Comparison of ENCODE assay signal across 24 cellular contexts in genomic region chr14:66619952-66620351, GRCh38.
"Had no signal": no experiment of that assay in that cellular context is flagged by ENCODE, and none has a peak within 500 bp of the region (broad histone marks: within the 10 kb centered on the region; RNA-seq: fewer than 3 reads in every experiment).

No MANE protein-coding gene starts in this region.

- H3K27me3 Mint-ChIP-seq: activated B cell treated with CpG ODN at 0.5 μM for 24 hours; activated CD4-positive, alpha-beta memory T cell treated with anti-CD3 and anti-CD28 coated beads, Interleukin-2, amount 10 ng/mL, durations not matched to agents 7 days and 5 days; activated CD4-positive, alpha-beta T cell treated with anti-CD3 and anti-CD28 coated beads, Interleukin-2, amount 10 ng/mL, durations not matched to agents 24 days and 14 days; activated naive CD8-positive, alpha-beta T cell; activated T-helper 17 cell treated with anti-CD3 and anti-CD28 coated beads, Interleukin-2, amount 50 U/mL, for 72 hours; T-cell had no signal

- FAIRE-seq: TTC549 had no signal

- H3K4me3 ChIP-seq: cardiac muscle cell, SK-N-MC had no signal

- H3K27me3 ChIP-seq: brain microvascular endothelial cell, cardiac muscle cell had no signal

- ATAC-seq: activated T-helper 17 cell treated with anti-CD3 and anti-CD28 coated beads, Interleukin-2, amount 50 U/mL, for 72 hours; T-cell had no signal

- H3K4me3 Mint-ChIP-seq: activated B cell treated with CpG ODN at 0.5 μM for 24 hours; activated CD4-positive, alpha-beta memory T cell treated with anti-CD3 and anti-CD28 coated beads, Interleukin-2, amount 10 ng/mL, durations not matched to agents 7 days and 5 days; activated CD4-positive, alpha-beta T cell treated with anti-CD3 and anti-CD28 coated beads, Interleukin-2, amount 10 ng/mL, durations not matched to agents 24 days and 14 days; activated naive CD4-positive, alpha-beta T cell treated with anti-CD3 and anti-CD28 coated beads for 36 hours; activated naive CD8-positive, alpha-beta T cell; activated T-helper 17 cell treated with anti-CD3 and anti-CD28 coated beads, Interleukin-2, amount 50 U/mL, for 72 hours; T-cell had no signal

- H3K4me1 Mint-ChIP-seq: activated B cell treated with CpG ODN at 0.5 μM for 24 hours; activated CD4-positive, alpha-beta memory T cell treated with anti-CD3 and anti-CD28 coated beads, Interleukin-2, amount 10 ng/mL, durations not matched to agents 7 days and 5 days; activated CD4-positive, alpha-beta T cell treated with anti-CD3 and anti-CD28 coated beads, Interleukin-2, amount 10 ng/mL, durations not matched to agents 24 days and 14 days had no signal

- DNase-seq: activated B cell treated with CpG ODN at 0.5 μM for 24 hours; activated CD4-positive, alpha-beta memory T cell treated with anti-CD3 and anti-CD28 coated beads, Interleukin-2, amount 10 ng/mL, durations not matched to agents 7 days and 5 days; activated CD4-positive, alpha-beta T cell treated with anti-CD3 and anti-CD28 coated beads for 1 hour; activated CD4-positive, alpha-beta T cell treated with anti-CD3 and anti-CD28 coated beads, Interleukin-2, amount 10 ng/mL, durations not matched to agents 24 days and 14 days; activated gamma-delta T cell; activated naive CD4-positive, alpha-beta T cell treated with anti-CD3 and anti-CD28 coated beads for 36 hours; activated T-cell treated with anti-CD3 and anti-CD28 coated beads for 4 hours; activated T-cell treated with anti-CD3 and anti-CD28 coated beads, Interleukin-2, amount 50 U/mL, for 48 hours; brain microvascular endothelial cell; NCI-H1048; NCI-H146; NCI-H1930; NCI-H2171; NCI-H226; NCI-H526; NCI-H774; T-cell; T-helper 2 cell; T1000 had no signal

- H3K27ac ChIP-seq: brain microvascular endothelial cell, cardiac muscle cell, SK-N-MC had no signal

- H3K36me3 ChIP-seq: brain microvascular endothelial cell, cardiac muscle cell had no signal

- H3K27ac Mint-ChIP-seq: activated B cell treated with CpG ODN at 0.5 μM for 24 hours; activated CD4-positive, alpha-beta memory T cell treated with anti-CD3 and anti-CD28 coated beads, Interleukin-2, amount 10 ng/mL, durations not matched to agents 7 days and 5 days; activated CD4-positive, alpha-beta T cell treated with anti-CD3 and anti-CD28 coated beads, Interleukin-2, amount 10 ng/mL, durations not matched to agents 24 days and 14 days; activated naive CD4-positive, alpha-beta T cell treated with anti-CD3 and anti-CD28 coated beads for 36 hours; activated naive CD8-positive, alpha-beta T cell; activated T-helper 17 cell treated with anti-CD3 and anti-CD28 coated beads, Interleukin-2, amount 50 U/mL, for 72 hours; T-cell had no signal
